In genomic region chr22:46946383-46946965, GRCh38 we compare ENCODE assay signal across 16 cellular contexts.
"Had no signal": no experiment of that assay in that cellular context is flagged by ENCODE, and none has a peak within 500 bp of the region (broad histone marks: within the 10 kb centered on the region; RNA-seq: fewer than 3 reads in every experiment).

No MANE protein-coding gene starts in this region.

- H3K27ac ChIP-seq: breast epithelium, heart right ventricle, tibial nerve had no signal

- H3K27me3 ChIP-seq: breast epithelium, heart right ventricle, tibial nerve had no signal

- H3K36me3 ChIP-seq: breast epithelium had no signal

- ATAC-seq: heart right ventricle, left lobe of liver had no signal

- H3K4me3 ChIP-seq: breast epithelium, heart right ventricle, tibial nerve had no signal

- H3K27ac Mint-ChIP-seq: activated naive CD8-positive, alpha-beta T cell treated with anti-CD3 and anti-CD28 coated beads, Interleukin-2, amount 10 ng/mL, durations not matched to agents 7 days and 5 days had no signal

- H3K9me3 ChIP-seq: breast epithelium, heart right ventricle, tibial nerve had no signal

- DNase-seq: activated CD4-positive, alpha-beta T cell treated with anti-CD3 and anti-CD28 coated beads for 1 hour; activated CD4-positive, alpha-beta T cell treated with anti-CD3 and anti-CD28 coated beads, Interleukin-2, amount 50 U/mL, for 48 hours; activated naive CD4-positive, alpha-beta T cell; activated naive CD8-positive, alpha-beta T cell treated with anti-CD3 and anti-CD28 coated beads, Interleukin-2, amount 10 ng/mL, durations not matched to agents 7 days and 5 days; anterior cingulate cortex; dermis blood vessel endothelial cell; endodermal cell; heart right ventricle; naive B cell; stimulated activated CD4-positive, alpha-beta T cell treated with anti-CD3 and anti-CD28 coated beads, Interleukin-2, amount 100 ng/mL, for 48 hours; stimulated activated naive CD4-positive, alpha-beta T cell treated with Interleukin-2 at 50 U/mL for 16 hours; substantia nigra; T-helper 1 cell had no signal

- H3K27me3 Mint-ChIP-seq: activated naive CD8-positive, alpha-beta T cell treated with anti-CD3 and anti-CD28 coated beads, Interleukin-2, amount 10 ng/mL, durations not matched to agents 7 days and 5 days; naive B cell had no signal

- H3K4me3 Mint-ChIP-seq: activated naive CD8-positive, alpha-beta T cell treated with anti-CD3 and anti-CD28 coated beads, Interleukin-2, amount 10 ng/mL, durations not matched to agents 7 days and 5 days; endodermal cell had no signal

- H3K4me1 ChIP-seq: breast epithelium had no signal

- H3K9me3 Mint-ChIP-seq: activated naive CD8-positive, alpha-beta T cell treated with anti-CD3 and anti-CD28 coated beads, Interleukin-2, amount 10 ng/mL, durations not matched to agents 7 days and 5 days; naive B cell had no signal
